Comparison of ENCODE assay signal across 1 cellular context in genomic region chr11:64878223-64878493, GRCh38.
TF ChIP-seq lines count a peak whose summit lies in the region.

No MANE protein-coding gene starts in this region.

TF ChIP-seq in GM12878, 131 proteins besides CTCF, POLR2A, EP300 and RAD21:
- TF ChIP-seq RB1 (IDR thresholded peaks at IDR 0.05; ENCODE audit: borderline replicate concordance) (peak; percentile 41; the same call in 1 of the 2 replicates), FOXM1 (IDR thresholded peaks at IDR 0.05; ENCODE audit: low read depth, low read length) (no peak), LARP7 (IDR thresholded peaks at IDR 0.05) (peak; percentile 82), NKRF (conservative IDR thresholded peaks at IDR 0.05) (peak; percentile 79), CHD1 (IDR thresholded peaks at IDR 0.05; ENCODE audit: low read depth, low read length) (0 out of 2 replicates have a peak, but pooled peaks have one; percentile 66), BCLAF1 (IDR thresholded peaks at IDR 0.05) (no peak), HCFC1 (IDR thresholded peaks at IDR 0.05; ENCODE audit: low read length) (no peak), SMARCA5 (IDR thresholded peaks at IDR 0.05) (peak; percentile 37; the same call in 1 of the 2 replicates), NBN (IDR thresholded peaks at IDR 0.05) (peak; percentile 14; the same call in 1 of the 2 replicates), MXI1 (IDR thresholded peaks at IDR 0.05; ENCODE audit: low read depth, low read length) (peak; percentile 46; the same call in 1 of the 2 replicates), ELK1 (IDR thresholded peaks at IDR 0.05; ENCODE audit: low read depth, low read length) (0 out of 2 replicates have a peak, but pooled peaks have one; percentile 38), GATAD2B (conservative IDR thresholded peaks at IDR 0.05; ENCODE audit: low read depth) (peak; percentile 49; the same call in 1 of the 2 replicates), NFXL1 (IDR thresholded peaks at IDR 0.05; ENCODE audit: borderline replicate concordance) (peak; percentile 92), BMI1 (IDR thresholded peaks at IDR 0.05; ENCODE audit: borderline replicate concordance) (no peak), STAT1 (conservative IDR thresholded peaks at IDR 0.05) (0 out of 2 replicates have a peak, but pooled peaks have one; percentile 45)
